8 cellular contexts compared by ENCODE assay signal in the genomic region with DNA sequence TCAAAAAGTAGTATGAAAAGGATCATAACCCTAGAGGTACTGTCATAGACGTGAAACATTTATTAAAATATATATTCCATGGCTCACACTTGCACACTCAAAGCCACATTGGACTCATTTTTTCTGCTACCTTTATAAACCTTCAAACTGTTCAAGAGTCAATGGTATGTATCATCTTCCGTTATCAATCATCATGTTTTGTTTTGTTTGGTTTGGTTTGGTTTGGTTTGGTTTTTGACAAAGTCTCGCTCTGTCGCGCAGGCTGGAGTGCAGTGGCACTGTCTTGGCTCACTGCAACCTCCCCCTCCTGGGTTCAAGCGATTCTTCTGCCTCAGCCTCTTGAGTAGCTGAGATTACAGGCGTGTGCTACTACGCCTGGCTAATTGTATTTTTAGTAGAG. TPM values are rescaled to one million over a fixed set of nuclear protein-coding genes. Genes with fewer than 3 reads are reported as not detected.
A peak's percentile ranks its signal among the peaks of the same experiment; 100 is the strongest.
DNase-seq lines count a peak whose midpoint lies in the region; ATAC-seq and TF ChIP-seq lines count a peak whose summit lies in the region.

No MANE protein-coding gene starts in this region.

- peak overlapping the region in 8 of 10 donors; percentile 78 to 100 (median 96) for H3K4me3 ChIP-seq in heart right ventricle
- peak overlapping the region; percentile 83 for H3K4me3 ChIP-seq in naive thymus-derived CD4-positive, alpha-beta T cell (ENCODE audit: low read length)
- peak overlapping the region in 3 of 4 donors; percentile 82 to 93 (median 93) for H3K4me3 ChIP-seq in upper lobe of left lung

- POLR2A ChIA-PET in naive thymus-derived CD4-positive, alpha-beta T cell (lab: Charles Lee): interaction anchor here (0.7 to 5.4 kb wide), 11 partner anchors 8 to 130 kb away, joined by 3 to 39 read pairs (median 6); a partner anchor contains a TSS
- POLR2A ChIA-PET in HEK293T (lab: Yijun Ruan, JAX): interaction anchor here (2.5 kb wide), 1 partner anchor 94 kb away, joined by 13 read pairs; a partner anchor contains a TSS

- no peak for TF ChIP-seq EP300 in upper lobe of left lung (IDR thresholded peaks at IDR 0.05)

- H3K9me3 Mint-ChIP-seq in activated naive CD8-positive, alpha-beta T cell (ENCODE audit: low read depth): no peaks in the 10 kb centered on the region
- H3K9me3 Mint-ChIP-seq in naive thymus-derived CD4-positive, alpha-beta T cell: peaks cover 0 to 2% (median 0%) of the 10 kb centered on the region in 11 donors

- no peaks in the 10 kb centered on the region for H3K9me3 ChIP-seq in heart right ventricle
- no peaks in the 10 kb centered on the region for H3K9me3 ChIP-seq in naive thymus-derived CD4-positive, alpha-beta T cell (ENCODE audit: control insufficient read depth in 2 of 3, low read length in 3 of 3)
- no peaks in the 10 kb centered on the region for H3K9me3 ChIP-seq in upper lobe of left lung

- peaks cover 0 to 12% (median 0%) of the 10 kb centered on the region in 9 donors for H3K36me3 ChIP-seq in heart right ventricle
- H3K36me3 ChIP-seq in naive thymus-derived CD4-positive, alpha-beta T cell (ENCODE audit: control insufficient read depth in 2 of 3, insufficient read depth in 3 of 3, low read length in 3 of 3): peaks cover 0 to 11% (median 4%) of the 10 kb centered on the region in 3 experiments
- no peaks in the 10 kb centered on the region for H3K36me3 ChIP-seq in upper lobe of left lung

- H3K4me3 Mint-ChIP-seq in activated naive CD8-positive, alpha-beta T cell: peak overlapping the region; percentile 94
- H3K4me3 Mint-ChIP-seq in naive thymus-derived CD4-positive, alpha-beta T cell: peak overlapping the region; percentile 88 to 97 (median 92)

- CTCF ChIA-PET in naive thymus-derived CD4-positive, alpha-beta T cell (lab: Charles Lee): interaction anchor here (0.6 to 1.0 kb wide), 3 partner anchors 9 to 209 kb away, joined by 3 read pairs; no protein-coding TSS in a partner anchor
- CTCF ChIA-PET in HEK293T (lab: Yijun Ruan, JAX): no interaction called here

- 56 to 67% methylated on average over 8 of the region's 8 CpGs for WGBS in heart right ventricle, 2 donors
- WGBS in upper lobe of left lung, 2 donors: 54 to 72% methylated on average over 8 of the region's 8 CpGs

- DNase-seq in heart right ventricle: no peak
- no peak for DNase-seq in Right ventricle myocardium inferior (ENCODE audit: missing footprints)
- peak in 1 of 9 donors; percentile 53 for DNase-seq in naive thymus-derived CD4-positive, alpha-beta T cell
- no peak for DNase-seq in upper lobe of left lung
- no peak for DNase-seq in HEK293T (ENCODE audit: extremely low spot score)
- no peak for DNase-seq in iPS-NIHi7 (ENCODE audit: extremely low spot score)

- H3K27ac ChIP-seq in heart right ventricle (peak overlapping the region in 9 of 10 donors; percentile 49 to 100 (median 99)), upper lobe of left lung (peak overlapping the region in 2 of 4 donors; percentile 98 to 99)
- H3K27ac ChIP-seq in naive thymus-derived CD4-positive, alpha-beta T cell (ENCODE audit: low read depth, low read length): peak overlapping the region; percentile 92

- TF ChIP-seq CTCF in heart right ventricle (IDR thresholded peaks at IDR 0.05): no peak
- no peak for TF ChIP-seq CTCF in upper lobe of left lung (IDR thresholded peaks at IDR 0.05)

- H3K4me1 Mint-ChIP-seq in activated naive CD8-positive, alpha-beta T cell (ENCODE audit: low read depth): peaks cover 70% of the 10 kb centered on the region
- H3K4me1 Mint-ChIP-seq in naive thymus-derived CD4-positive, alpha-beta T cell: peaks cover 36 to 73% (median 59%) of the 10 kb centered on the region in 7 donors

- no peak for TF ChIP-seq POLR2A in upper lobe of left lung (IDR thresholded peaks at IDR 0.05)

- no peak for ATAC-seq in heart right ventricle
- no peak for ATAC-seq in Right ventricle myocardium inferior
- ATAC-seq in naive thymus-derived CD4-positive, alpha-beta T cell: no peak
- ATAC-seq in upper lobe of left lung (ENCODE audit: low FRiP score in 2 of 2): no peak
- ATAC-seq in HG02759 (IDR thresholded peaks at IDR 0.05; ENCODE audit: unreplicated experiment): no peak

- H3K4me1 ChIP-seq in heart right ventricle (peaks cover 5 to 71% (median 43%) of the 10 kb centered on the region in 9 donors), upper lobe of left lung (peaks cover 15 to 37% (median 31%) of the 10 kb centered on the region in 4 donors)
- H3K4me1 ChIP-seq in naive thymus-derived CD4-positive, alpha-beta T cell (ENCODE audit: control insufficient read depth in 2 of 2, insufficient read depth in 2 of 2, low read length in 2 of 2): peaks cover 32 to 45% of the 10 kb centered on the region in 2 donors

- intact Hi-C loops in heart right ventricle (cut with DNase I): loop anchor here in 1 of 10 donors (10.0 kb wide), 1 partner anchor 93 kb away; a partner anchor contains a TSS
- intact Hi-C loops in Right ventricle myocardium inferior (cut with DNase I): no loop called here
- intact Hi-C loops in naive thymus-derived CD4-positive, alpha-beta T cell (cut with micrococcal nuclease): loop anchor here (1.0 to 10.0 kb wide), 10 partner anchors 11 to 311 kb away; a partner anchor contains a TSS

- no peaks in the 10 kb centered on the region for H3K27me3 Mint-ChIP-seq in activated naive CD8-positive, alpha-beta T cell
- no peaks in the 10 kb centered on the region for H3K27me3 Mint-ChIP-seq in naive thymus-derived CD4-positive, alpha-beta T cell

- peaks cover 4% of the 10 kb centered on the region for H3K36me3 Mint-ChIP-seq in activated naive CD8-positive, alpha-beta T cell
- H3K36me3 Mint-ChIP-seq in naive thymus-derived CD4-positive, alpha-beta T cell: peaks cover 0 to 25% (median 10%) of the 10 kb centered on the region in 5 donors

- H3K27me3 ChIP-seq in heart right ventricle: no peaks in the 10 kb centered on the region
- no peaks in the 10 kb centered on the region for H3K27me3 ChIP-seq in naive thymus-derived CD4-positive, alpha-beta T cell (ENCODE audit: control insufficient read depth in 2 of 2, insufficient read depth in 2 of 2, low read length in 2 of 2)
- H3K27me3 ChIP-seq in upper lobe of left lung: no peaks in the 10 kb centered on the region

- H3K27ac Mint-ChIP-seq in activated naive CD8-positive, alpha-beta T cell: peak overlapping the region; percentile 94
- H3K27ac Mint-ChIP-seq in naive thymus-derived CD4-positive, alpha-beta T cell: peak overlapping the region; percentile 67 to 98 (median 87)

TF ChIP-seq in HEK293T, 16 proteins besides CTCF, POLR2A, EP300 and RAD21:
- TF ChIP-seq HDGF (IDR thresholded peaks at IDR 0.05; ENCODE audit: borderline replicate concordance): no peak
- no peak for TF ChIP-seq ELF4 (IDR thresholded peaks at IDR 0.05)
TF ChIP-seq in HEK293T: peak in this region for 0.

RNA-seq across cellular contexts. Expression of a gene that starts 1.8 kb away (rescaled TPM):
- total RNA-seq in heart right ventricle (10 to 100 TPM in 6 of 10 donors, 1 to 10 TPM in 4; 6.7 to 22.9 (median 10.4) TPM), Right ventricle myocardium inferior (10.4 TPM), upper lobe of left lung (10 to 100 TPM; 10.5 to 36.0 (median 22.3) TPM)
- polyA plus RNA-seq in heart right ventricle: 10 to 100 TPM; 10.3 to 14.3 TPM
- 10 to 100 TPM; 44.9 to 85.8 (median 60.8) TPM for total RNA-seq in naive thymus-derived CD4-positive, alpha-beta T cell
- 10 to 100 TPM; 77.3 to 90.2 TPM for polyA plus RNA-seq in naive thymus-derived CD4-positive, alpha-beta T cell

RNA-seq across cellular contexts. Expression of a gene that starts 34.6 kb away (rescaled TPM):
- 10 to 100 TPM in 1 of 10 donors, 1 to 10 TPM in 9; 4.1 to 16.8 (median 6.9) TPM for total RNA-seq in heart right ventricle
- 10 to 100 TPM; 11.9 to 12.1 TPM for polyA plus RNA-seq in heart right ventricle
- 8.9 TPM for total RNA-seq in Right ventricle myocardium inferior
- total RNA-seq in naive thymus-derived CD4-positive, alpha-beta T cell: 10 to 100 TPM; 17.6 to 35.0 (median 27.2) TPM
- 10 to 100 TPM; 47.2 to 51.4 TPM for polyA plus RNA-seq in naive thymus-derived CD4-positive, alpha-beta T cell
- 10 to 100 TPM; 11.5 to 49.2 (median 41.0) TPM for total RNA-seq in upper lobe of left lung
